ENCODE assay signal across 1 cellular context in genomic region chr2:191318729-191319078, GRCh38.
TF ChIP-seq lines count a peak whose summit lies in the region.

No MANE protein-coding gene starts in this region.

TF ChIP-seq in HepG2, 621 proteins besides CTCF, POLR2A, EP300 and RAD21 (continued from another document and continues in another):
- no peak for TF ChIP-seq ZHX1 (CRISPR knock-in tag; IDR thresholded peaks at IDR 0.05; ENCODE audit: low read depth)
- no peak for TF ChIP-seq HNF1A (IDR thresholded peaks at IDR 0.05; ENCODE audit: low read depth)
- TF ChIP-seq HNF1A (CRISPR knock-in tag; IDR thresholded peaks at IDR 0.05; ENCODE audit: borderline replicate concordance): no peak
- peak; percentile 42; the same call in 1 of the 2 replicates for TF ChIP-seq ATF2 (CRISPR knock-in tag; IDR thresholded peaks at IDR 0.05)
- no peak for TF ChIP-seq RNF2 (conservative IDR thresholded peaks at IDR 0.05; ENCODE audit: low read depth)
- no peak for TF ChIP-seq ZBTB20 (CRISPR knock-in tag; IDR thresholded peaks at IDR 0.05; ENCODE audit: borderline replicate concordance, low read depth)
- no peak for TF ChIP-seq BCL3 (CRISPR knock-in tag; IDR thresholded peaks at IDR 0.05)
- no peak for TF ChIP-seq ONECUT2 (CRISPR knock-in tag; IDR thresholded peaks at IDR 0.05)
- TF ChIP-seq ZNF468 (CRISPR knock-in tag; IDR thresholded peaks at IDR 0.05): no peak
- TF ChIP-seq PITX1 (CRISPR knock-in tag; IDR thresholded peaks at IDR 0.05): peak; percentile 66; the same call in 1 of the 2 replicates
- no peak for TF ChIP-seq PHB2 (IDR thresholded peaks at IDR 0.05; ENCODE audit: partially characterized antibody)
- no peak for TF ChIP-seq ZNF766 (CRISPR knock-in tag; IDR thresholded peaks at IDR 0.05; ENCODE audit: borderline replicate concordance)
- no peak for TF ChIP-seq ZNF124 (CRISPR knock-in tag; IDR thresholded peaks at IDR 0.05)
- TF ChIP-seq SYNCRIP (IDR thresholded peaks at IDR 0.05; ENCODE audit: insufficient read depth, low read depth, low read length): no peak
- TF ChIP-seq KLF11 (CRISPR knock-in tag; IDR thresholded peaks at IDR 0.05): no peak
- TF ChIP-seq ZNF629 (CRISPR knock-in tag; conservative IDR thresholded peaks at IDR 0.05): no peak
- no peak for TF ChIP-seq ZGPAT (CRISPR knock-in tag; IDR thresholded peaks at IDR 0.05)
- TF ChIP-seq AFF4 (CRISPR knock-in tag; IDR thresholded peaks at IDR 0.05): no peak
- no peak for TF ChIP-seq ZNF3 (CRISPR knock-in tag; IDR thresholded peaks at IDR 0.05)
- TF ChIP-seq ZBTB49 (CRISPR knock-in tag; IDR thresholded peaks at IDR 0.05; ENCODE audit: borderline replicate concordance): no peak
- TF ChIP-seq ZNF142 (CRISPR knock-in tag; IDR thresholded peaks at IDR 0.05): no peak
- TF ChIP-seq KDM2A (CRISPR knock-in tag; IDR thresholded peaks at IDR 0.05; ENCODE audit: borderline replicate concordance, low read depth): no peak
- TF ChIP-seq ZNF280D (CRISPR knock-in tag; IDR thresholded peaks at IDR 0.05): no peak
- no peak for TF ChIP-seq GZF1 (CRISPR knock-in tag; IDR thresholded peaks at IDR 0.05)
